ENCODE assay signal across 1 cellular context in genomic region chr4:123599061-123599919, GRCh38.
A peak's percentile ranks its signal among the peaks of the same experiment; 100 is the strongest.
TF ChIP-seq lines count a peak whose summit lies in the region.

No MANE protein-coding gene starts in this region.

TF ChIP-seq in HepG2, 621 proteins besides CTCF, POLR2A, EP300 and RAD21 (continued from another document and continues in another):
- TF ChIP-seq PRDM10 (CRISPR knock-in tag; IDR thresholded peaks at IDR 0.05; ENCODE audit: low read depth) = no peak
- no peak for TF ChIP-seq ATF7 (IDR thresholded peaks at IDR 0.05)
- no peak for TF ChIP-seq ATF7 (CRISPR knock-in tag; IDR thresholded peaks at IDR 0.05)
- TF ChIP-seq AHR (CRISPR knock-in tag; IDR thresholded peaks at IDR 0.05) = no peak
- TF ChIP-seq, protein P1, sequence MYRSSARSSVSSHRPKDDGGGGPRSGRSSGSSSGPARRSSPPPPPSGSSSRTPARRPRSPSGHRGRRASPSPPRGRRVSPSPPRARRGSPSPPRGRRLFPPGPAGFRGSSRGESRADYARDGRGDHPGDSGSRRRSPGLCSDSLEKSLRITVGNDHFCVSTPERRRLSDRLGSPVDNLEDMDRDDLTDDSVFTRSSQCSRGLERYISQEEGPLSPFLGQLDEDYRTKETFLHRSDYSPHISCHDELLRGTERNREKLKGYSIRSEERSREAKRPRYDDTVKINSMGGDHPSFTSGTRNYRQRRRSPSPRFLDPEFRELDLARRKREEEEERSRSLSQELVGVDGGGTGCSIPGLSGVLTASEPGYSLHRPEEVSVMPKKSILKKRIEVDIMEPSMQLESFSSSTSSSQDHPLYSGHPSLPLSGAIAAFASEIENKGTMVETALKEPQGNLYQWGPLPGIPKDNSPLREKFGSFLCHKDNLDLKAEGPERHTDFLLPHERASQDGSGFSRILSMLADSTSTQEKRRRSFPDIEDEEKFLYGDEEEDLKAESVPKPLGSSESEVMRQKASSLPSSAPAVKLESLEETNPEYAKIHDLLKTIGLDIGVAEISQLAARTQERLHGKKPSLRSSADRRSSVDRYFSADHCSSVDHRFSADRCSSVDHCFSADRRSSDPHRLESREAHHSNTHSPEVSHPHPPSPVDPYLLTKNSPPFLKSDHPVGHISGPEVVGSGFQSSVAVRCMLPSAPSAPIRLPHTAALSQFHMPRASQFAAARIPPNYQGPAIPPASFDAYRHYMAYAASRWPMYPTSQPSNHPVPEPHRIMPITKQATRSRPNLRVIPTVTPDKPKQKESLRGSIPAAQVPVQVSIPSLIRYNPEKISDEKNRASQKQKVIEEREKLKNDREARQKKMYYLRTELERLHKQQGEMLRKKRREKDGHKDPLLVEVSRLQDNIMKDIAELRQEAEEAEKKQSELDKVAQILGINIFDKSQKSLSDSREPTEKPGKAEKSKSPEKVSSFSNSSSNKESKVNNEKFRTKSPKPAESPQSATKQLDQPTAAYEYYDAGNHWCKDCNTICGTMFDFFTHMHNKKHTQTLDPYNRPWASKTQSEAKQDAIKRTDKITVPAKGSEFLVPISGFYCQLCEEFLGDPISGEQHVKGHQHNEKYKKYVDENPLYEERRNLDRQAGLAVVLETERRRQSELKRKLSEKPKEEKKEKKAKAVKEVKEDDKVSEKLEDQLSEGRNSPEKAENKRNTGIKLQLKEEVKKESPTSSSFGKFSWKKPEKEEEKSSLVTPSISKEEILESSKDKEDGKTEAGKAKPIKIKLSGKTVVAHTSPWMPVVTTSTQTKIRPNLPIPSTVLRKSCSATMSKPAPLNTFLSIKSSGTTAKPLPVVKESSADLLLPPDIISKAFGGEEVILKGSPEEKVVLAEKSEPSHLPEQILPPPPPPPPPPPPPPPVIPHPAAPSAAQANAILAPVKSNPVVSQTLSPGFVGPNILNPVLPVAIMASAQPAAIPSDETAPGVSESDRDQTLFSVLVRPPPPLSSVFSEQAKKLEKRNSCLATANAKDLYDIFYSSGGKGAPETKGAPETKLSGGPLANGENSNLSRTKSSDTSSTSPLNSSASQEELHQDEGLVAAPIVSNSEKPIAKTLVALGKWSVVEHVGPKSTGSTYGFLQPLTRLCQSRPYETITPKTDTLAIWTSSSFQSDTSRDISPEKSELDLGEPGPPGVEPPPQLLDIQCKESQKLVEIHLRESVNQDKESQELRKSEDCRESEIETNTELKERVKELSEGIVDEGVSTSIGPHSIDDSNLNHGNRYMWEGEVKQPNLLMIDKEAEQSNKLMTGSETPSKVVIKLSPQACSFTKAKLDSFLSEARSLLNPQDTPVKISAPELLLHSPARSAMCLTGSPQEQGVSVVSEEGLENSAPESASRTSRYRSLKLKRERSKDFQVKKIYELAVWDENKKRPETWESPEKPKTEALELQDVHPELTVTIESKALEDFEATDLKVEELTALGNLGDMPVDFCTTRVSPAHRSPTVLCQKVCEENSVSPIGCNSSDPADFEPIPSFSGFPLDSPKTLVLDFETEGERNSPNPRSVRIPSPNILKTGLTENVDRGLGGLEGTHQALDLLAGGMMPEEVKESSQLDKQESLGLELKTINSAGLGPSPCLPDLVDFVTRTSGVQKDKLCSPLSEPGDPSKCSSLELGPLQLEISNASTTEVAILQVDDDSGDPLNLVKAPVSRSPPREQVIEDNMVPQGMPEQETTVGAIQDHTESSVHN (CRISPR knock-in tag; IDR thresholded peaks at IDR 0.05) = no peak
- TF ChIP-seq HOXD1 (CRISPR knock-in tag; IDR thresholded peaks at IDR 0.05) = no peak
- peak; percentile 57; the same call in 1 of the 2 replicates for TF ChIP-seq ZMYM4 (CRISPR knock-in tag; IDR thresholded peaks at IDR 0.05)
- no peak for TF ChIP-seq ZFP90 (CRISPR knock-in tag; IDR thresholded peaks at IDR 0.05; ENCODE audit: borderline replicate concordance)
- peak; percentile 85; the same call in 1 of the 2 replicates for TF ChIP-seq TBX3 (IDR thresholded peaks at IDR 0.05; ENCODE audit: borderline replicate concordance)
- no peak for TF ChIP-seq ATF7-NPFF (CRISPR knock-in tag; IDR thresholded peaks at IDR 0.05; ENCODE audit: low read depth)
- TF ChIP-seq ZSCAN21 (CRISPR knock-in tag; IDR thresholded peaks at IDR 0.05; ENCODE audit: borderline replicate concordance) = no peak
- no peak for TF ChIP-seq JUND (CRISPR knock-in tag; IDR thresholded peaks at IDR 0.05)
- TF ChIP-seq ZNF556 (CRISPR knock-in tag; IDR thresholded peaks at IDR 0.05; ENCODE audit: borderline replicate concordance) = no peak
- TF ChIP-seq, protein P2, sequence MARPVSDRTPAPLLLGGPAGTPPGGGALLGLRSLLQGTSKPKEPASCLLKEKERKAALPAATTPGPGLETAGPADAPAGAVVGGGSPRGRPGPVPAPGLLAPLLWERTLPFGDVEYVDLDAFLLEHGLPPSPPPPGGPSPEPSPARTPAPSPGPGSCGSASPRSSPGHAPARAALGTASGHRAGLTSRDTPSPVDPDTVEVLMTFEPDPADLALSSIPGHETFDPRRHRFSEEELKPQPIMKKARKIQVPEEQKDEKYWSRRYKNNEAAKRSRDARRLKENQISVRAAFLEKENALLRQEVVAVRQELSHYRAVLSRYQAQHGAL (CRISPR knock-in tag; IDR thresholded peaks at IDR 0.05; ENCODE audit: not compliant biosample characterization) = no peak
- TF ChIP-seq AFF4 (CRISPR knock-in tag; IDR thresholded peaks at IDR 0.05) = no peak
- TF ChIP-seq FOXJ3 (CRISPR knock-in tag; IDR thresholded peaks at IDR 0.05; ENCODE audit: borderline replicate concordance) = peak; percentile 55
- no peak for TF ChIP-seq IRF9 (CRISPR knock-in tag; IDR thresholded peaks at IDR 0.05; ENCODE audit: borderline replicate concordance)
- TF ChIP-seq SRSF1 (optimal IDR thresholded peaks at IDR 0.05; ENCODE audit: low read depth, low read length) = no peak
- peak; percentile 60; the same call in 1 of the 2 replicates for TF ChIP-seq HOMEZ (CRISPR knock-in tag; IDR thresholded peaks at IDR 0.05; ENCODE audit: low read depth)
- no peak for TF ChIP-seq KDM1A (CRISPR knock-in tag; IDR thresholded peaks at IDR 0.05)
- 0 out of 2 replicates have a peak, but pooled peaks have one; percentile 37 for TF ChIP-seq ARNTL (CRISPR knock-in tag; IDR thresholded peaks at IDR 0.05)
- TF ChIP-seq, protein P3, sequence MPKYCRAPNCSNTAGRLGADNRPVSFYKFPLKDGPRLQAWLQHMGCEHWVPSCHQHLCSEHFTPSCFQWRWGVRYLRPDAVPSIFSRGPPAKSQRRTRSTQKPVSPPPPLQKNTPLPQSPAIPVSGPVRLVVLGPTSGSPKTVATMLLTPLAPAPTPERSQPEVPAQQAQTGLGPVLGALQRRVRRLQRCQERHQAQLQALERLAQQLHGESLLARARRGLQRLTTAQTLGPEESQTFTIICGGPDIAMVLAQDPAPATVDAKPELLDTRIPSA (CRISPR knock-in tag; IDR thresholded peaks at IDR 0.05; ENCODE audit: borderline replicate concordance) = no peak
- no peak for TF ChIP-seq YY1 (IDR thresholded peaks at IDR 0.05; ENCODE audit: insufficient read depth, insufficient replicate concordance, low read depth, low read length)
- no peak for TF ChIP-seq ZNF251 (CRISPR knock-in tag; IDR thresholded peaks at IDR 0.05)
- no peak for TF ChIP-seq ARNT (IDR thresholded peaks at IDR 0.05)
- no peak for TF ChIP-seq ZNF570 (CRISPR knock-in tag; IDR thresholded peaks at IDR 0.05; ENCODE audit: borderline replicate concordance)
- no peak for TF ChIP-seq CAMTA2 (CRISPR knock-in tag; IDR thresholded peaks at IDR 0.05; ENCODE audit: borderline replicate concordance)
- TF ChIP-seq GPBP1L1 (CRISPR knock-in tag; IDR thresholded peaks at IDR 0.05) = no peak
- no peak for TF ChIP-seq KLF12 (CRISPR knock-in tag; IDR thresholded peaks at IDR 0.05; ENCODE audit: borderline replicate concordance)
- no peak for TF ChIP-seq ZNF740 (CRISPR knock-in tag; IDR thresholded peaks at IDR 0.05)
- no peak for TF ChIP-seq CCAR2 (optimal IDR thresholded peaks at IDR 0.05; ENCODE audit: low read depth, low read length)
- TF ChIP-seq GFI1 (CRISPR knock-in tag; IDR thresholded peaks at IDR 0.05; ENCODE audit: borderline replicate concordance) = no peak
- TF ChIP-seq JUNB (CRISPR knock-in tag; IDR thresholded peaks at IDR 0.05; ENCODE audit: borderline replicate concordance) = no peak; the same call in 1 of the 2 replicates
- TF ChIP-seq ZNF883 (CRISPR knock-in tag; IDR thresholded peaks at IDR 0.05; ENCODE audit: not compliant biosample characterization) = no peak
- TF ChIP-seq ZNF773 (CRISPR knock-in tag; IDR thresholded peaks at IDR 0.05; ENCODE audit: borderline replicate concordance) = no peak
- peak; percentile 20; the same call in 1 of the 2 replicates for TF ChIP-seq IRF2 (CRISPR knock-in tag; IDR thresholded peaks at IDR 0.05)
- 0 out of 2 replicates have a peak, but pooled peaks have one; percentile 46 for TF ChIP-seq ZFP36L1 (CRISPR knock-in tag; IDR thresholded peaks at IDR 0.05)
- peak; percentile 84 for TF ChIP-seq TCF7 (IDR thresholded peaks at IDR 0.05; ENCODE audit: low read depth)
